Comparison of ENCODE assay signal across 8 cellular contexts in genomic region chr12:6606331-6607131, GRCh38. TPM values are rescaled to one million over a fixed set of nuclear protein-coding genes. Genes with fewer than 3 reads are reported as not detected.
A peak's percentile ranks its signal among the peaks of the same experiment; 100 is the strongest.
DNase-seq lines count a peak whose midpoint lies in the region; ATAC-seq and TF ChIP-seq lines count a peak whose summit lies in the region.

No MANE protein-coding gene starts in this region.

- no peaks in the 10 kb centered on the region; the same call in none of the 2 replicates for H3K9me3 ChIP-seq in AG04450 (ENCODE audit: control insufficient read depth, insufficient read depth, low read length)
- no peaks in the 10 kb centered on the region for H3K9me3 ChIP-seq in iPS-18a (ENCODE audit: control insufficient read depth, low read depth, low read length)
- H3K9me3 ChIP-seq in gastrocnemius medialis, result no peaks in the 10 kb centered on the region

- H3K4me3 ChIP-seq in AG04450 (ENCODE audit: low read depth, low read length) (peak overlapping the region; percentile 90), H7 (ENCODE audit: insufficient read depth, low read depth, low read length) (peak overlapping the region; percentile 86), astrocyte of the spinal cord (ENCODE audit: low read depth, low read length) (peak overlapping the region; percentile 83), iPS-18a (ENCODE audit: low read length) (peak overlapping the region; percentile 94), gastrocnemius medialis (peak overlapping the region; percentile 85 to 98 (median 96))

- H3K4me1 Mint-ChIP-seq in T-helper 2 cell treated with Interferon-gamma antibody and Interleukin-4, amounts not matched to agents 5 μg/mL and 100 μg/mL, for 36 hours (ENCODE audit: low read depth), result peaks cover 42% of the 10 kb centered on the region

- no peak for TF ChIP-seq CTCF in AG04450 (IDR thresholded peaks at IDR 0.05; ENCODE audit: low read depth, low read length)
- TF ChIP-seq CTCF in astrocyte of the spinal cord (IDR thresholded peaks at IDR 0.05; ENCODE audit: low read depth, low read length), result no peak
- TF ChIP-seq CTCF in gastrocnemius medialis (IDR thresholded peaks at IDR 0.05 in 4 of 5, conservative IDR thresholded peaks at IDR 0.05 in 1 of 5), result no peak

- peak overlapping the region; percentile 70 for H3K9ac ChIP-seq in iPS-18a (ENCODE audit: low read length)

- peak in 1 of 2 donors; percentile 13 for TF ChIP-seq POLR2A in gastrocnemius medialis (IDR thresholded peaks at IDR 0.05)

- H3K9me3 Mint-ChIP-seq in T-helper 2 cell treated with Interferon-gamma antibody and Interleukin-4, amounts not matched to agents 5 μg/mL and 100 μg/mL, for 36 hours, result no peaks in the 10 kb centered on the region

- DNase-seq in AG04450 (ENCODE audit: low read depth, low spot score), result no peak
- peak; percentile 89 for DNase-seq in H7
- DNase-seq in T-helper 2 cell treated with Interferon-gamma antibody and Interleukin-4, amounts not matched to agents 5 μg/mL and 100 μg/mL, for 36 hours (ENCODE audit: low spot score), result peak; percentile 57
- peak; percentile 9 for DNase-seq in astrocyte of the spinal cord (ENCODE audit: low read depth, low spot score)
- peak; percentile 68 to 76 for DNase-seq in gastrocnemius medialis

- no peaks in the 10 kb centered on the region for H3K27me3 Mint-ChIP-seq in T-helper 2 cell treated with Interferon-gamma antibody and Interleukin-4, amounts not matched to agents 5 μg/mL and 100 μg/mL, for 36 hours (ENCODE audit: low read depth)

- H3K27ac Mint-ChIP-seq in T-helper 2 cell treated with Interferon-gamma antibody and Interleukin-4, amounts not matched to agents 5 μg/mL and 100 μg/mL, for 36 hours, result peak overlapping the region; percentile 67

- H3K36me3 Mint-ChIP-seq in T-helper 2 cell treated with Interferon-gamma antibody and Interleukin-4, amounts not matched to agents 5 μg/mL and 100 μg/mL, for 36 hours (ENCODE audit: low read depth), result peaks cover 37% of the 10 kb centered on the region

- POLR2A ChIA-PET in AG04450 (lab: Yijun Ruan, JAX), result interaction anchor here (0.5 to 1.4 kb wide), 4 partner anchors 38 to 160 kb away, joined by 3 to 7 read pairs (median 3); partner anchors contain the start of genes GAPDH, NOP2 and PTMS

- in situ Hi-C loops in astrocyte of the spinal cord (cut with HindIII; ENCODE audit: low sequenced_read_pairs) (no loop called here), gastrocnemius medialis (cut with MboI; ENCODE audit: low sequenced_read_pairs in 4 of 4) (no loop called here)

- intact Hi-C loops in gastrocnemius medialis (cut with DNase I; ENCODE audit: low total_unique reads), result loop anchor here (1.0 to 5.0 kb wide), 4 partner anchors 38 to 269 kb away; partner anchors contain the start of genes GAPDH and NOP2

- H3K27me3 ChIP-seq in AG04450 (ENCODE audit: control insufficient read depth, insufficient read depth, low read length) (no peaks in the 10 kb centered on the region), H7 (ENCODE audit: control insufficient read depth, insufficient read depth, low read length) (no peaks in the 10 kb centered on the region), iPS-18a (ENCODE audit: control insufficient read depth, insufficient read depth, low read length) (no peaks in the 10 kb centered on the region), gastrocnemius medialis (no peaks in the 10 kb centered on the region)

- peak; percentile 51 to 55 for ATAC-seq in gastrocnemius medialis
- no peak for ATAC-seq in GM21528 (IDR thresholded peaks at IDR 0.05; ENCODE audit: low FRiP score, unreplicated experiment)
- no peak for ATAC-seq in GM19452 (IDR thresholded peaks at IDR 0.05; ENCODE audit: unreplicated experiment)

- peak overlapping the region; percentile 86 for H3K4me3 Mint-ChIP-seq in T-helper 2 cell treated with Interferon-gamma antibody and Interleukin-4, amounts not matched to agents 5 μg/mL and 100 μg/mL, for 36 hours

- peak overlapping the region; percentile 47 for H3K27ac ChIP-seq in AG04450 (ENCODE audit: low read depth, low read length)
- H3K27ac ChIP-seq in iPS-18a (ENCODE audit: low read length), result no peak overlapping the region
- peak overlapping the region; percentile 95 to 99 (median 97) for H3K27ac ChIP-seq in gastrocnemius medialis

- H3K4me1 ChIP-seq in iPS-18a (ENCODE audit: control insufficient read depth, low read depth, low read length), result peaks cover 34% of the 10 kb centered on the region
- peaks cover 44% of the 10 kb centered on the region in 2 donors for H3K4me1 ChIP-seq in gastrocnemius medialis

- peaks cover 17% of the 10 kb centered on the region for H3K36me3 ChIP-seq in H7 (replicated peaks; ENCODE audit: control insufficient read depth, insufficient read depth, low read length)
- H3K36me3 ChIP-seq in iPS-18a (ENCODE audit: control insufficient read depth, low read depth, low read length), result peaks cover 36% of the 10 kb centered on the region
- peaks cover 0 to 5% of the 10 kb centered on the region in 2 donors for H3K36me3 ChIP-seq in gastrocnemius medialis

- CTCF ChIA-PET in AG04450 (lab: Charles Lee), result interaction anchor here (0.6 kb wide), 1 partner anchor 171 kb away, joined by 3 read pairs; no protein-coding TSS in a partner anchor

RNA-seq across cellular contexts. Expression of gene CHD4, which starts 0.6 kb away (rescaled TPM):
- polyA plus RNA-seq in AG04450 (2011; rRNA removed), result 86.3 and 119 TPM in 2 replicates
- 235 and 284 TPM in 2 replicates for polyA minus RNA-seq in AG04450 (2011; rRNA and poly(A)+ RNA removed)
- 236 and 245 TPM in 2 replicates for total RNA-seq in H7 (2014; rRNA removed; shearing (Covaris generic))
- 100 to 1,000 TPM; 128 to 173 (median 148) TPM for total RNA-seq in gastrocnemius medialis

RNA-seq across cellular contexts. Expression of gene LPAR5, which starts 29.2 kb away (rescaled TPM):
- not detected in 2 replicates for polyA plus RNA-seq in AG04450 (2011; rRNA removed)
- polyA minus RNA-seq in AG04450 (2011; rRNA and poly(A)+ RNA removed), result not detected in 2 replicates
- 0.04 TPM in 1 of 2 replicates, not detected in the other for total RNA-seq in H7 (2014; rRNA removed; shearing (Covaris generic))
- total RNA-seq in gastrocnemius medialis, result under 1 TPM; 0.17 to 0.75 (median 0.47) TPM

RNA-seq across cellular contexts. Expression of gene NOP2, which starts 38.4 kb away (rescaled TPM):
- 35.7 and 41.3 TPM in 2 replicates for polyA plus RNA-seq in AG04450 (2011; rRNA removed)
- polyA minus RNA-seq in AG04450 (2011; rRNA and poly(A)+ RNA removed), result 31.7 and 43.9 TPM in 2 replicates
- 64.2 and 68.8 TPM in 2 replicates for total RNA-seq in H7 (2014; rRNA removed; shearing (Covaris generic))
- total RNA-seq in gastrocnemius medialis, result 10 to 100 TPM; 25.7 to 63.3 (median 45.3) TPM

RNA-seq across cellular contexts. Expression of gene ACRBP, which starts 40.7 kb away (rescaled TPM):
- 0.41 and 0.64 TPM in 2 replicates for polyA plus RNA-seq in AG04450 (2011; rRNA removed)
- polyA minus RNA-seq in AG04450 (2011; rRNA and poly(A)+ RNA removed), result 0.78 TPM in 1 of 2 replicates, not detected in the other
- 0.80 and 3.6 TPM in 2 replicates for total RNA-seq in H7 (2014; rRNA removed; shearing (Covaris generic))
- total RNA-seq in gastrocnemius medialis, result under 1 TPM in 3 of 4 donors, not detected in 1; 0.27 to 0.71 (median 0.65) TPM

RNA-seq across cellular contexts. Expression of gene IFFO1, which starts 50.7 kb away (rescaled TPM):
- 23.8 and 24.2 TPM in 2 replicates for polyA plus RNA-seq in AG04450 (2011; rRNA removed)
- polyA minus RNA-seq in AG04450 (2011; rRNA and poly(A)+ RNA removed), result 17.8 and 18.2 TPM in 2 replicates
- 15.1 and 18.2 TPM in 2 replicates for total RNA-seq in H7 (2014; rRNA removed; shearing (Covaris generic))
- 10 to 100 TPM in 1 of 4 donors, 1 to 10 TPM in 3; 6.8 to 10.5 (median 8.3) TPM for total RNA-seq in gastrocnemius medialis

Comparison
In these comparisons a context has a peak if more than half of its experiments do, and no peak if none do; other contexts are left out.
1. ATAC-seq: peak in gastrocnemius medialis (2 of 2); none in GM21528 (single experiment) and GM19452 (single experiment).
2. Peak in every context shown above with its lines, with median percentiles within 50 percentile points of each other: H3K4me3 ChIP-seq.